Comparison of ENCODE assay signal across 8 cellular contexts in genomic region chr7:122310119-122311021, GRCh38. TPM values are rescaled to one million over a fixed set of nuclear protein-coding genes. Genes with fewer than 3 reads are reported as not detected.
A peak's percentile ranks its signal among the peaks of the same experiment; 100 is the strongest.
DNase-seq lines count a peak whose midpoint lies in the region; ATAC-seq and TF ChIP-seq lines count a peak whose summit lies in the region.

No MANE protein-coding gene starts in this region.

- no peak overlapping the region for H4K8ac ChIP-seq in mesenchymal stem cell (ENCODE audit: low read length)

- H3K18ac ChIP-seq in mesenchymal stem cell (ENCODE audit: low read depth in 1 of 2, low read length in 2 of 2), result no peak overlapping the region

- POLR2A ChIA-PET in activated naive CD8-positive, alpha-beta T cell treated with anti-CD3 and anti-CD28 coated beads, Interleukin-2, amount 10 ng/mL, durations not matched to agents 7 days and 5 days (lab: Charles Lee), result no interaction called here

- TF ChIP-seq POLR2A in uterus (IDR thresholded peaks at IDR 0.05), result no peak

- no peak overlapping the region for H2AFZ ChIP-seq in mesenchymal stem cell (ENCODE audit: low read depth, low read length)

- H3K9me3 Mint-ChIP-seq in activated naive CD8-positive, alpha-beta T cell treated with anti-CD3 and anti-CD28 coated beads, Interleukin-2, amount 10 ng/mL, durations not matched to agents 7 days and 5 days, result peaks cover 1% of the 10 kb centered on the region
- H3K9me3 Mint-ChIP-seq in activated naive CD8-positive, alpha-beta T cell treated with anti-CD3 and anti-CD28 coated beads for 36 hours, result peaks cover 1% of the 10 kb centered on the region

- 2% methylated on average over 52 of the region's 61 CpGs for WGBS in mesenchymal stem cell

- peak; percentile 28 for DNase-seq in activated naive CD8-positive, alpha-beta T cell treated with anti-CD3 and anti-CD28 coated beads, Interleukin-2, amount 10 ng/mL, durations not matched to agents 7 days and 5 days
- DNase-seq in activated naive CD8-positive, alpha-beta T cell treated with anti-CD3 and anti-CD28 coated beads for 36 hours, result no peak
- peak in 1 of 2 donors; percentile 29 for DNase-seq in cardiac fibroblast (ENCODE audit: low read depth in 2 of 2)
- DNase-seq in mesenchymal stem cell, result peak; percentile 57
- DNase-seq in uterus, result no peak
- DNase-seq in dedifferentiated amniotic fluid mesenchymal stem cell (ENCODE audit: extremely low spot score), result no peak
- DNase-seq in midbrain (lab: John Stamatoyannopoulos, UW), result no peak

- H3K27ac ChIP-seq in mesenchymal stem cell (ENCODE audit: low read length, poor library complexity, severe bottlenecking) (no peak overlapping the region), uterus (no peak overlapping the region)

- peak overlapping the region; percentile 46 for H3K9ac ChIP-seq in mesenchymal stem cell (ENCODE audit: low read length)

- no peaks in the 10 kb centered on the region for H3K79me1 ChIP-seq in mesenchymal stem cell (replicated peaks; ENCODE audit: low read length, poor library complexity, severe bottlenecking)

- H3K4me1 Mint-ChIP-seq in activated naive CD8-positive, alpha-beta T cell treated with anti-CD3 and anti-CD28 coated beads, Interleukin-2, amount 10 ng/mL, durations not matched to agents 7 days and 5 days, result no peaks in the 10 kb centered on the region
- peaks cover 8% of the 10 kb centered on the region for H3K4me1 Mint-ChIP-seq in activated naive CD8-positive, alpha-beta T cell treated with anti-CD3 and anti-CD28 coated beads for 36 hours

- H3K27me3 Mint-ChIP-seq in activated naive CD8-positive, alpha-beta T cell treated with anti-CD3 and anti-CD28 coated beads, Interleukin-2, amount 10 ng/mL, durations not matched to agents 7 days and 5 days, result peaks cover 83% of the 10 kb centered on the region
- H3K27me3 Mint-ChIP-seq in activated naive CD8-positive, alpha-beta T cell treated with anti-CD3 and anti-CD28 coated beads for 36 hours, result peaks cover 93% of the 10 kb centered on the region

- no peak overlapping the region for H3K4me3 Mint-ChIP-seq in activated naive CD8-positive, alpha-beta T cell treated with anti-CD3 and anti-CD28 coated beads, Interleukin-2, amount 10 ng/mL, durations not matched to agents 7 days and 5 days
- H3K4me3 Mint-ChIP-seq in activated naive CD8-positive, alpha-beta T cell treated with anti-CD3 and anti-CD28 coated beads for 36 hours, result no peak overlapping the region

- H3K4ac ChIP-seq in mesenchymal stem cell (ENCODE audit: low read depth in 1 of 2, low read length in 2 of 2), result no peak overlapping the region

- H3K4me3 ChIP-seq in cardiac fibroblast (replicated peaks in 1 of 2; ENCODE audit: low read depth in 2 of 2, low read length in 2 of 2), result peak overlapping the region; percentile 18 to 37
- H3K4me3 ChIP-seq in mesenchymal stem cell (ENCODE audit: insufficient read depth in 1 of 2, low read depth in 1 of 2, low read length in 2 of 2), result peak overlapping the region; percentile 50 to 78
- H3K4me3 ChIP-seq in uterus, result peak overlapping the region; percentile 11 to 33

- peak overlapping the region; percentile 97 for H3K4me2 ChIP-seq in mesenchymal stem cell (ENCODE audit: low read length, poor library complexity, severe bottlenecking)

- H4K91ac ChIP-seq in mesenchymal stem cell (ENCODE audit: low read length), result no peak overlapping the region

- peak overlapping the region in 1 of 2 experiments; percentile 70 for H3K23ac ChIP-seq in mesenchymal stem cell (ENCODE audit: low read length in 2 of 2)

- H3K4me1 ChIP-seq in mesenchymal stem cell (ENCODE audit: control insufficient read depth, insufficient read depth, low read depth, low read length) (peaks cover 26% of the 10 kb centered on the region), uterus (peaks cover 0 to 8% of the 10 kb centered on the region in 2 donors)

- ATAC-seq in activated naive CD8-positive, alpha-beta T cell treated with anti-CD3 and anti-CD28 coated beads, Interleukin-2, amount 10 ng/mL, durations not matched to agents 7 days and 5 days (ENCODE audit: low read depth), result no peak
- ATAC-seq in GM18520 (IDR thresholded peaks at IDR 0.05; ENCODE audit: unreplicated experiment), result no peak

- H3K9me3 ChIP-seq in mesenchymal stem cell (ENCODE audit: control insufficient read depth, low read length) (no peaks in the 10 kb centered on the region), uterus (no peaks in the 10 kb centered on the region)

- no peak overlapping the region for H3K14ac ChIP-seq in mesenchymal stem cell (ENCODE audit: low read length in 2 of 2)

- TF ChIP-seq CTCF in cardiac fibroblast (IDR thresholded peaks at IDR 0.05; ENCODE audit: low read depth, low read length) (no peak), uterus (IDR thresholded peaks at IDR 0.05) (no peak)

- intact Hi-C loops in uterus (cut with DNase I; ENCODE audit: low total_unique reads), result no loop called here

- H2BK15ac ChIP-seq in mesenchymal stem cell (ENCODE audit: low read depth, poor library complexity, severe bottlenecking), result no peak overlapping the region

- no peak overlapping the region for H2BK5ac ChIP-seq in mesenchymal stem cell (ENCODE audit: low read depth, low read length, poor library complexity, severe bottlenecking)

- H2BK12ac ChIP-seq in mesenchymal stem cell (ENCODE audit: low read length in 2 of 2), result no peak overlapping the region

- H2BK120ac ChIP-seq in mesenchymal stem cell (ENCODE audit: low read depth, low read length), result no peak overlapping the region

- no peak overlapping the region for H2AK5ac ChIP-seq in mesenchymal stem cell (ENCODE audit: low read length, severe bottlenecking)

- H3K27ac Mint-ChIP-seq in activated naive CD8-positive, alpha-beta T cell treated with anti-CD3 and anti-CD28 coated beads, Interleukin-2, amount 10 ng/mL, durations not matched to agents 7 days and 5 days, result no peak overlapping the region
- H3K27ac Mint-ChIP-seq in activated naive CD8-positive, alpha-beta T cell treated with anti-CD3 and anti-CD28 coated beads for 36 hours, result no peak overlapping the region

- no peaks in the 10 kb centered on the region for H3K36me3 ChIP-seq in mesenchymal stem cell (ENCODE audit: control insufficient read depth in 1 of 2, insufficient read depth in 2 of 2, low read depth in 1 of 2, low read length in 2 of 2)
- no peaks in the 10 kb centered on the region for H3K36me3 ChIP-seq in uterus

- H3K27me3 ChIP-seq in mesenchymal stem cell (ENCODE audit: control insufficient read depth in 1 of 2, insufficient read depth in 1 of 2, low read length in 2 of 2) (peaks cover 91 to 100% of the 10 kb centered on the region in 2 experiments), uterus (peaks cover 32 to 100% of the 10 kb centered on the region in 2 donors)

- peaks cover 5% of the 10 kb centered on the region for H3K36me3 Mint-ChIP-seq in activated naive CD8-positive, alpha-beta T cell treated with anti-CD3 and anti-CD28 coated beads, Interleukin-2, amount 10 ng/mL, durations not matched to agents 7 days and 5 days
- H3K36me3 Mint-ChIP-seq in activated naive CD8-positive, alpha-beta T cell treated with anti-CD3 and anti-CD28 coated beads for 36 hours, result no peaks in the 10 kb centered on the region

RNA-seq across cellular contexts. Expression of gene FEZF1, which starts 5.8 kb away (rescaled TPM):
- not detected for total RNA-seq in activated naive CD8-positive, alpha-beta T cell treated with anti-CD3 and anti-CD28 coated beads, Interleukin-2, amount 10 ng/mL, durations not matched to agents 7 days and 5 days
- not detected for total RNA-seq in activated naive CD8-positive, alpha-beta T cell treated with anti-CD3 and anti-CD28 coated beads for 36 hours
- polyA plus RNA-seq in mesenchymal stem cell (2013, experiment 1 of 2), result not detected
- not detected for polyA plus RNA-seq in mesenchymal stem cell (2013, experiment 2 of 2)
- not detected for total RNA-seq in uterus

Comparison
In these comparisons a context has a peak if more than half of its experiments do, and no peak if none do; other contexts are left out.
1. DNase-seq: peak in activated naive CD8-positive, alpha-beta T cell treated with anti-CD3 and anti-CD28 coated beads, Interleukin-2, amount 10 ng/mL, durations not matched to agents 7 days and 5 days (single experiment) and mesenchymal stem cell (single experiment); none in activated naive CD8-positive, alpha-beta T cell treated with anti-CD3 and anti-CD28 coated beads for 36 hours (single experiment), uterus (0 of 2), dedifferentiated amniotic fluid mesenchymal stem cell (single experiment) and midbrain (single experiment).
2. Peak in every context shown above with its lines, with median percentiles within 50 percentile points of each other: H3K4me3 ChIP-seq.